In genomic region chr13:112068531-112069062, GRCh38 we compare ENCODE assay signal across 11 cellular contexts. TPM values are rescaled to one million over a fixed set of nuclear protein-coding genes. Genes with fewer than 3 reads are reported as not detected.
DNase-seq lines count a peak whose midpoint lies in the region; ATAC-seq and TF ChIP-seq lines count a peak whose summit lies in the region.
"Had no signal": no experiment of that assay in that cellular context is flagged by ENCODE, and none has a peak within 500 bp of the region (broad histone marks: within the 10 kb centered on the region; RNA-seq: fewer than 3 reads in every experiment).

No MANE protein-coding gene starts in this region.

- peaks cover 90% of the 10 kb centered on the region for H4K20me1 ChIP-seq in BLaER1

- H3K9me3 ChIP-seq in BLaER1, result peaks cover 37% of the 10 kb centered on the region
- H3K9me3 ChIP-seq in CD4-positive, alpha-beta T cell (ENCODE audit: control insufficient read depth, low read length), result peaks cover 11% of the 10 kb centered on the region
- H3K9me3 ChIP-seq: thoracic aorta had no signal

- no peaks in the 10 kb centered on the region for H3K36me3 ChIP-seq in BLaER1
- H3K36me3 ChIP-seq: thoracic aorta had no signal

- H3K9ac ChIP-seq in BLaER1, result no peak overlapping the region

- ATAC-seq in CD4-positive, alpha-beta T cell (ENCODE audit: poor library complexity), result no peak
- no peak for ATAC-seq in activated T-helper 17 cell treated with anti-CD3 and anti-CD28 coated beads, Interleukin-2, amount 50 U/mL, for 72 hours (replicated peaks)
- no peak for ATAC-seq in HG02642 (IDR thresholded peaks at IDR 0.05; ENCODE audit: poor library complexity, unreplicated experiment)

- no peak for TF ChIP-seq CTCF in CD4-positive, alpha-beta T cell (IDR thresholded peaks at IDR 0.05)

- H3K27me3 ChIP-seq in BLaER1, result peaks cover 100% of the 10 kb centered on the region
- peaks cover 73% of the 10 kb centered on the region for H3K27me3 ChIP-seq in CD4-positive, alpha-beta T cell (ENCODE audit: control insufficient read depth, insufficient read depth, low read length)
- H3K27me3 ChIP-seq in layer of hippocampus (ENCODE audit: control insufficient read depth, insufficient read depth, low read length), result peaks cover 38% of the 10 kb centered on the region

- no peaks in the 10 kb centered on the region for H3K9me3 Mint-ChIP-seq in CD4-positive, alpha-beta T cell
- no peaks in the 10 kb centered on the region for H3K9me3 Mint-ChIP-seq in activated T-helper 17 cell treated with anti-CD3 and anti-CD28 coated beads, Interleukin-2, amount 50 U/mL, for 72 hours

- H3K4me2 ChIP-seq in BLaER1, result no peak overlapping the region

- peaks cover 9% of the 10 kb centered on the region; the same call in 1 of the 2 replicates for H3K4me1 ChIP-seq in BLaER1

- peak overlapping the region; percentile 39 for H3K27ac Mint-ChIP-seq in CD4-positive, alpha-beta T cell
- H3K27ac Mint-ChIP-seq in activated T-helper 17 cell treated with anti-CD3 and anti-CD28 coated beads, Interleukin-2, amount 50 U/mL, for 72 hours, result no peak overlapping the region

- intact Hi-C loops in CD4-positive, alpha-beta T cell (cut with DNase I, micrococcal nuclease), result no loop called here

- H3K27ac ChIP-seq in BLaER1 (no peak overlapping the region), layer of hippocampus (ENCODE audit: low read depth, low read length) (peak overlapping the region; percentile 4)
- no peak overlapping the region for H3K27ac ChIP-seq in CD4-positive, alpha-beta T cell (ENCODE audit: low read depth, low read length)
- H3K27ac ChIP-seq: thoracic aorta had no signal

- peak overlapping the region; percentile 75 for H3K4me3 Mint-ChIP-seq in CD4-positive, alpha-beta T cell
- peak overlapping the region; percentile 15 for H3K4me3 Mint-ChIP-seq in activated T-helper 17 cell treated with anti-CD3 and anti-CD28 coated beads, Interleukin-2, amount 50 U/mL, for 72 hours

- H3K36me3 Mint-ChIP-seq in CD4-positive, alpha-beta T cell (ENCODE audit: low read depth), result peaks cover 14% of the 10 kb centered on the region
- H3K36me3 Mint-ChIP-seq in activated T-helper 17 cell treated with anti-CD3 and anti-CD28 coated beads, Interleukin-2, amount 50 U/mL, for 72 hours (ENCODE audit: low read depth), result peaks cover 19% of the 10 kb centered on the region

- peaks cover 15% of the 10 kb centered on the region for H3K4me1 Mint-ChIP-seq in CD4-positive, alpha-beta T cell (ENCODE audit: low read depth)
- no peaks in the 10 kb centered on the region for H3K4me1 Mint-ChIP-seq in activated T-helper 17 cell treated with anti-CD3 and anti-CD28 coated beads, Interleukin-2, amount 50 U/mL, for 72 hours

- H3K27me3 Mint-ChIP-seq in CD4-positive, alpha-beta T cell, result peaks cover 64% of the 10 kb centered on the region
- peaks cover 49% of the 10 kb centered on the region for H3K27me3 Mint-ChIP-seq in activated T-helper 17 cell treated with anti-CD3 and anti-CD28 coated beads, Interleukin-2, amount 50 U/mL, for 72 hours

- no peak for DNase-seq in CD4-positive, alpha-beta T cell
- DNase-seq in activated effector memory CD4-positive, alpha-beta T cell treated with anti-CD3 and anti-CD28 coated beads, Interleukin-2, amount 50 U/mL, for 16 hours, result no peak
- DNase-seq in activated gamma-delta T cell (lab: John Stamatoyannopoulos, UW), result no peak

- CTCF ChIA-PET in CD4-positive, alpha-beta T cell (lab: Charles Lee), result no interaction called here

- POLR2A ChIA-PET in CD4-positive, alpha-beta T cell (lab: Charles Lee), result no interaction called here

- H3K4me3 ChIP-seq in BLaER1, result peak overlapping the region; percentile 39
- H3K4me3 ChIP-seq: thoracic aorta had no signal

RNA-seq across cellular contexts. Expression of gene SOX1, which starts 1.6 kb away (rescaled TPM):
- not detected for total RNA-seq in CD4-positive, alpha-beta T cell
- not detected for total RNA-seq in activated T-helper 17 cell treated with anti-CD3 and anti-CD28 coated beads, Interleukin-2, amount 50 U/mL, for 72 hours
- total RNA-seq: HT1080, NCI-H460, omental fat pad, thoracic aorta had no signal
